8 cellular contexts compared by ENCODE assay signal in the genomic region with DNA sequence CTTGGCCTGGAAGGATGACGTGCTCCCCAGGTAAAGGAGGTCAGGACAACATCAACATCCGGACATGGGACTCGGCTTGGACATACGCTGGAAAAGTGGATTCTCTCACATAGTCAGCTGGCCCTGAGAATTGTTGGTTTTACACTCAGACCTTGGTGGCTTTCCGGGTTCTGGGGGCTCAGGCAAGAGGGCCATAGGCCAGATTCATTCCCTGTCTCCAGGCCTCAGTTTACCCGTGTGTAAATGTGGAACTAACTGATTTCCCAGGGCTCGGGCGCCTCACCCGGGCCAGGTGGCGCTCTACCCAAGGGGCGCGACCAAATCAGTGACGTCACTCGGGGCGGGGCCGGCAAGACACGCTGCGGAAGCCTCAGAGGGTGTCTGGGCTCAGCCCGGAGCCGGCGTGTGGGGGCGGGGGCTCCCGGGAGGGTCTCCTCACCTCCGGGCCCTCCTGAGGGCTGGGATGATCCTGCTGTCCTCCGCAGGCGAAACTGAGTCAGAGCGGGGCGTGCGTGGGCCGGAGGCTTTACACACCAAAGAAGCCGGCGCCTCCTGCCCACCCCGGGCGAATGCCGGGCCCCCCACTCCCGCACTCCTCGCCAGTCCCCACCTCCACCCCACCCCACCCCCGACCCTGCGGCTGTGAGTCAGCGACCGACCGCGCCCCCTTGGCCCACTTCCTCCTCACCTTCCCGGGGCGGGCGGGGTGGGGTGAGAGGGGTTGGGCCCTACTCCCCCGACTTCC. TPM values are rescaled to one million over a fixed set of nuclear protein-coding genes. Genes with fewer than 3 reads are reported as not detected.
DNase-seq lines count a peak whose midpoint lies in the region; ATAC-seq and TF ChIP-seq lines count a peak whose summit lies in the region.

No MANE protein-coding gene starts in this region.

- DNase-seq in CD4-positive, CD25-positive, alpha-beta regulatory T cell = peak; percentile 92 to 98 (median 96)
- DNase-seq in NCI-H748 treated with DMSO at 0.1 percent for 48 hours (lab: John Stamatoyannopoulos, UW) = peak; percentile 89
- peak; percentile 100 for DNase-seq in activated CD4-positive, alpha-beta T cell treated with anti-CD3 and anti-CD28 coated beads, Interleukin-2, amount 50 U/mL, for 48 hours
- peak; percentile 97 for DNase-seq in lower lobe of right lung
- DNase-seq in stimulated activated CD4-positive, alpha-beta T cell treated with anti-CD3 and anti-CD28 coated beads, TNF-alpha, amount 100 ng/mL, for 1 hour (ENCODE audit: low read depth in 3 of 3, low spot score in 1 of 3) = peak; percentile 93 to 99 (median 95)

- H3K36me3 ChIP-seq in CD4-positive, CD25-positive, alpha-beta regulatory T cell (ENCODE audit: control insufficient read depth, insufficient read depth, low read length) = no peaks in the 10 kb centered on the region
- H3K36me3 ChIP-seq in duodenal mucosa (ENCODE audit: control insufficient read depth in 1 of 2, insufficient read depth in 2 of 2, low read length in 2 of 2) = no peaks in the 10 kb centered on the region
- H3K36me3 ChIP-seq in lower lobe of right lung = peaks cover 6% of the 10 kb centered on the region

- H3K27ac Mint-ChIP-seq in CD4-positive, CD25-positive, alpha-beta regulatory T cell = peak overlapping the region; percentile 94 to 97 (median 97)

- H3K36me3 Mint-ChIP-seq in CD4-positive, CD25-positive, alpha-beta regulatory T cell = no peaks in the 10 kb centered on the region

- H3K4me1 Mint-ChIP-seq in CD4-positive, CD25-positive, alpha-beta regulatory T cell = peaks cover 0 to 47% (median 33%) of the 10 kb centered on the region in 4 donors

- H3K9me3 Mint-ChIP-seq in CD4-positive, CD25-positive, alpha-beta regulatory T cell = peaks cover 0 to 2% (median 0%) of the 10 kb centered on the region in 7 donors

- no peaks in the 10 kb centered on the region for H3K27me3 Mint-ChIP-seq in CD4-positive, CD25-positive, alpha-beta regulatory T cell

- ATAC-seq in CD4-positive, CD25-positive, alpha-beta regulatory T cell (ENCODE audit: low read depth in 2 of 2) = peak; percentile 80
- ATAC-seq in GM19397 (IDR thresholded peaks at IDR 0.05; ENCODE audit: unreplicated experiment) (peak; percentile 57), HG03571 (IDR thresholded peaks at IDR 0.05; ENCODE audit: unreplicated experiment) (peak; percentile 36), lower lobe of right lung (peak; percentile 89 to 92)

- peak overlapping the region; percentile 95 for H3K27ac ChIP-seq in CD4-positive, CD25-positive, alpha-beta regulatory T cell (ENCODE audit: insufficient read depth, low read length, poor library complexity, severe bottlenecking)
- peak overlapping the region; percentile 96 for H3K27ac ChIP-seq in duodenal mucosa (ENCODE audit: low read depth, low read length)
- H3K27ac ChIP-seq in lower lobe of right lung = peak overlapping the region; percentile 91

- intact Hi-C loops in lower lobe of right lung (cut with DNase I) = no loop called here

- peak overlapping the region; percentile 98 to 100 for H3K9ac ChIP-seq in duodenal mucosa (ENCODE audit: low read depth in 1 of 2, low read length in 2 of 2)

- H3K4me3 ChIP-seq in CD4-positive, CD25-positive, alpha-beta regulatory T cell (ENCODE audit: low read depth, low read length) = peak overlapping the region; percentile 88
- H3K4me3 ChIP-seq in duodenal mucosa (ENCODE audit: low read depth in 1 of 2, low read length in 2 of 2) = peak overlapping the region; percentile 95 to 98
- peak overlapping the region; percentile 100 for H3K4me3 ChIP-seq in lower lobe of right lung

- H3K27me3 ChIP-seq in CD4-positive, CD25-positive, alpha-beta regulatory T cell (ENCODE audit: control insufficient read depth, insufficient read depth, low read length) = no peaks in the 10 kb centered on the region
- H3K27me3 ChIP-seq in duodenal mucosa (ENCODE audit: control insufficient read depth in 1 of 2, insufficient read depth in 2 of 2, low read length in 2 of 2) = no peaks in the 10 kb centered on the region
- no peaks in the 10 kb centered on the region for H3K27me3 ChIP-seq in lower lobe of right lung (ENCODE audit: low read depth)

- no peaks in the 10 kb centered on the region for H3K9me3 ChIP-seq in CD4-positive, CD25-positive, alpha-beta regulatory T cell (ENCODE audit: control insufficient read depth in 2 of 2, low read length in 2 of 2)
- H3K9me3 ChIP-seq in duodenal mucosa (ENCODE audit: control insufficient read depth in 1 of 2, low read length in 2 of 2) = no peaks in the 10 kb centered on the region
- no peaks in the 10 kb centered on the region for H3K9me3 ChIP-seq in lower lobe of right lung

- TF ChIP-seq CTCF in lower lobe of right lung (IDR thresholded peaks at IDR 0.05) = peak; percentile 56

- H3K4me1 ChIP-seq in CD4-positive, CD25-positive, alpha-beta regulatory T cell (ENCODE audit: control insufficient read depth, insufficient read depth, low read length, poor library complexity, severe bottlenecking) = peaks cover 48% of the 10 kb centered on the region
- H3K4me1 ChIP-seq in duodenal mucosa (ENCODE audit: control insufficient read depth in 1 of 2, insufficient read depth in 2 of 2, low read length in 2 of 2) (peaks cover 9 to 19% of the 10 kb centered on the region in 2 donors), lower lobe of right lung (peaks cover 18% of the 10 kb centered on the region)

- peak overlapping the region; percentile 95 to 99 (median 97) for H3K4me3 Mint-ChIP-seq in CD4-positive, CD25-positive, alpha-beta regulatory T cell

RNA-seq across cellular contexts. Expression of a gene that starts 0.9 kb away (rescaled TPM):
- total RNA-seq in CD4-positive, CD25-positive, alpha-beta regulatory T cell = 115 TPM
- polyA plus RNA-seq in CD4-positive, CD25-positive, alpha-beta regulatory T cell = 10 to 100 TPM; 40.3 to 53.2 (median 50.4) TPM
- 190 TPM for total RNA-seq in lower lobe of right lung

RNA-seq across cellular contexts. Expression of a gene that starts 8.2 kb away (rescaled TPM):
- total RNA-seq in CD4-positive, CD25-positive, alpha-beta regulatory T cell = 2.3 TPM
- 1 to 10 TPM; 2.5 to 6.7 (median 3.7) TPM for polyA plus RNA-seq in CD4-positive, CD25-positive, alpha-beta regulatory T cell
- total RNA-seq in lower lobe of right lung = 1.8 TPM

RNA-seq across cellular contexts. Expression of a gene that starts 9.6 kb away (rescaled TPM):
- 1.5 TPM for total RNA-seq in CD4-positive, CD25-positive, alpha-beta regulatory T cell
- polyA plus RNA-seq in CD4-positive, CD25-positive, alpha-beta regulatory T cell = under 1 TPM; 0.09 to 0.88 (median 0.28) TPM
- 16.2 TPM for total RNA-seq in lower lobe of right lung

RNA-seq across cellular contexts. Expression of a gene that starts 38.6 kb away (rescaled TPM):
- total RNA-seq in CD4-positive, CD25-positive, alpha-beta regulatory T cell = 731 TPM
- 10 to 100 TPM in 2 of 4 donors, 1 to 10 TPM in 2; 5.2 to 12.7 (median 9.6) TPM for polyA plus RNA-seq in CD4-positive, CD25-positive, alpha-beta regulatory T cell
- 18.0 TPM for total RNA-seq in lower lobe of right lung

Comparison
In these comparisons a context has a peak if more than half of its experiments do, and no peak if none do; other contexts are left out.
1. Peak in every context shown above with its lines: DNase-seq, ATAC-seq, H3K4me3 ChIP-seq and H3K27ac ChIP-seq.
2. ATAC-seq: peak in every context shown above with its lines; median percentile 90 in lower lobe of right lung; 80 in CD4-positive, CD25-positive, alpha-beta regulatory T cell; 57 in GM19397; 36 in HG03571.